Comparison of ENCODE assay signal across 1 cellular context in the genomic region with DNA sequence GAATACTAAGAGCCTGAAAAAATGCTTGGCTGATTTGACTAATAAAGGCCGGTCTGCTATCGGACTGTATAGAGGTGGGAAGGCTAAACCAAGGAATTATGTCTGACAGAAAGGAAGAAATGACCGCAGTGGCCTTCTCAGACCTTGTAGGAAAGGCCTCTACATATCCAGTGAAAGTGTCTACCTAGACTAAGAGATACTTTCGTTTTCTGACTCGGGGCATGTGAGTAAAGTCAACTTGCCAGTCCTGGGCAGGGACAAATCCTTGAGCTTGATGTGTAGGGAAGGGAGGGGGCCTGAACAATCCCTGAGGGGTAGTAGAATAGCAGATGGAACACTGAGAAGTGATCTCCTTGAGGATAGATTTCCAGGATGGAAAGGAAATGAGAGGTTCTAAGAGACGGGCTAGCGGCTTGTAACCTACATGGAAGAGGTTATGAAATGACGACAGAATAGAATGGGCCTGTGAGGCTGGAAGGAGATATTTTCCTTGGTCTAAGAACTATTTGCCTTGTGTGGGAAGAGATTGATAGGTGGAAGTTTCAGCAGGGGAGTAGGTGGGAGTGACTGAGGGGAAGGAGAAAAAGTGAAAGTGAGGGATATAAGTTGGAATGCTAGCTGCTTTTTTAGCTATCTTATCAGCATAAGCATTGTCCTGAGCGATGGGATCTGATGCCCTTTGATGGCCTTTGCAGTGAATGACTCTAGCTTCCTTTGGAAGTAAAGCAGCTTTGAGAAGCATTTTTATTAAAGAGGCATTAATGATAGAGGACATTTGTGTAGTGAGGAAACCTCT.
TF ChIP-seq lines count a peak whose summit lies in the region.

No MANE protein-coding gene starts in this region.

TF ChIP-seq in K562, 482 proteins besides CTCF, POLR2A, EP300 and RAD21:
- peak; percentile 68; the same call in 1 of the 2 replicates for TF ChIP-seq SOX6 (IDR thresholded peaks at IDR 0.05)
